17 cellular contexts compared by ENCODE assay signal in the genomic region with DNA sequence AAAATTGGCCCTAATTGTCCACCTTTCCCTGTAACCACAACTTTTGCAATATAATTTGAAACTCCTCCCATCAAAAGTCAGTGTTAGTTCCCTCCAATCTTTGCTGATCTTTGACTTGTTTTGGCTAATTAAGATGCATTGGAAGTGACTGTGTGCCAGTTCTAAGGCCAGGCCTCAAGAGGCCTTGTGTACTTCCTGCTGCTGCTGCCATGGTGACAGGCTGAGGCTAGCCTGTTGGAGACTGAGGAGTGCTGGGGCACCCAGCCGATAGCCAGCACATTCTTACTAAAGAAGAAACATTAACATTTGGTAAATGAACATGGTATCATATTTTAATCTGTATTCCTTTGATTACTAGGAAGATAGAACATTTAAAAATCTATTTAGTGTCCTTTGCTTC.
A peak's percentile ranks its signal among the peaks of the same experiment; 100 is the strongest.
DNase-seq lines count a peak whose midpoint lies in the region; ATAC-seq, FAIRE-seq and TF ChIP-seq lines count a peak whose summit lies in the region.
"Had no signal": no experiment of that assay in that cellular context is flagged by ENCODE, and none has a peak within 500 bp of the region (broad histone marks: within the 10 kb centered on the region; RNA-seq: fewer than 3 reads in every experiment).

No MANE protein-coding gene starts in this region.

- no peaks in the 10 kb centered on the region for H3K9me3 ChIP-seq in neural progenitor cell (ENCODE audit: low read depth)

- no peaks in the 10 kb centered on the region for H3K36me3 Mint-ChIP-seq in activated CD4-positive, alpha-beta T cell treated with anti-CD3 and anti-CD28 coated beads for 36 hours (ENCODE audit: low read depth)
- H3K36me3 Mint-ChIP-seq in activated CD4-positive, alpha-beta T cell treated with anti-CD3 and anti-CD28 coated beads, Interleukin-2, amount 10 ng/mL, durations not matched to agents 7 days and 5 days (ENCODE audit: low read depth): no peaks in the 10 kb centered on the region
- no peaks in the 10 kb centered on the region for H3K36me3 Mint-ChIP-seq in neural progenitor cell
- H3K36me3 Mint-ChIP-seq in activated CD4-positive, alpha-beta memory T cell treated with anti-CD3 and anti-CD28 coated beads for 36 hours: no peaks in the 10 kb centered on the region
- H3K36me3 Mint-ChIP-seq: type B pancreatic cell had no signal

- DNase-seq in activated CD4-positive, alpha-beta T cell treated with anti-CD3 and anti-CD28 coated beads for 36 hours: no peak
- DNase-seq in activated CD4-positive, alpha-beta T cell treated with anti-CD3 and anti-CD28 coated beads, Interleukin-2, amount 10 ng/mL, durations not matched to agents 7 days and 5 days: no peak
- DNase-seq in NCI-H2029 treated with DMSO at 0.1 percent for 48 hours (lab: John Stamatoyannopoulos, UW): peak; percentile 56
- peak; percentile 30 for DNase-seq in bronchial epithelial cell (ENCODE audit: low read depth)
- no peak for DNase-seq in neural progenitor cell (ENCODE audit: low spot score)
- no peak for DNase-seq in C1 segment of cervical spinal cord (lab: John Stamatoyannopoulos, UW)
- DNase-seq in activated CD4-positive, alpha-beta memory T cell treated with anti-CD3 and anti-CD28 coated beads for 36 hours: no peak
- DNase-seq: activated naive CD8-positive, alpha-beta T cell treated with anti-CD3 and anti-CD28 coated beads for 36 hours; cerebellar nuclear complex; erythroblast; left ventricle myocardium superior; NCI-H1694; retina had no signal

- H3K27me3 ChIP-seq in bronchial epithelial cell (ENCODE audit: control insufficient read depth, insufficient read depth, low read length) (no peaks in the 10 kb centered on the region), neural progenitor cell (no peaks in the 10 kb centered on the region)

- no peak overlapping the region for H3K4me3 ChIP-seq in bronchial epithelial cell (ENCODE audit: low read depth, low read length)
- no peak overlapping the region for H3K4me3 ChIP-seq in neural progenitor cell

- no peak overlapping the region for H3K27ac ChIP-seq in neural progenitor cell

- peak; percentile 39 for ATAC-seq in activated CD4-positive, alpha-beta T cell treated with anti-CD3 and anti-CD28 coated beads for 36 hours
- no peak for ATAC-seq in HG03457 (IDR thresholded peaks at IDR 0.05; ENCODE audit: unreplicated experiment)
- ATAC-seq: left ventricle myocardium superior, SK-N-SH treated with all-trans-retinoic acid at 6 μM for 48 hours had no signal

- no peak overlapping the region for H3K9ac ChIP-seq in neural progenitor cell

- intact Hi-C loops in activated CD4-positive, alpha-beta T cell treated with anti-CD3 and anti-CD28 coated beads for 36 hours (cut with DNase I, micrococcal nuclease): no loop called here
- intact Hi-C loops in activated CD4-positive, alpha-beta memory T cell treated with anti-CD3 and anti-CD28 coated beads for 36 hours (cut with micrococcal nuclease): no loop called here

- H3K4me1 Mint-ChIP-seq in activated CD4-positive, alpha-beta T cell treated with anti-CD3 and anti-CD28 coated beads for 36 hours: no peaks in the 10 kb centered on the region
- no peaks in the 10 kb centered on the region for H3K4me1 Mint-ChIP-seq in activated CD4-positive, alpha-beta T cell treated with anti-CD3 and anti-CD28 coated beads, Interleukin-2, amount 10 ng/mL, durations not matched to agents 7 days and 5 days
- peaks cover 17% of the 10 kb centered on the region for H3K4me1 Mint-ChIP-seq in neural progenitor cell
- no peaks in the 10 kb centered on the region for H3K4me1 Mint-ChIP-seq in activated CD4-positive, alpha-beta memory T cell treated with anti-CD3 and anti-CD28 coated beads for 36 hours (ENCODE audit: low read depth)
- H3K4me1 Mint-ChIP-seq: activated naive CD8-positive, alpha-beta T cell treated with anti-CD3 and anti-CD28 coated beads for 36 hours; nephron had no signal

- H3F3A ChIP-seq in neural progenitor cell (ENCODE audit: low read depth): no peaks in the 10 kb centered on the region

- H3K36me3 ChIP-seq in bronchial epithelial cell (ENCODE audit: control insufficient read depth, insufficient read depth, low read length) (no peaks in the 10 kb centered on the region), neural progenitor cell (no peaks in the 10 kb centered on the region)

- FAIRE-seq in bronchial epithelial cell (lab: Jason Lieb, UNC): no peak

- POLR2A ChIA-PET in activated CD4-positive, alpha-beta T cell treated with anti-CD3 and anti-CD28 coated beads for 36 hours (lab: Charles Lee): no interaction called here
- POLR2A ChIA-PET in activated CD4-positive, alpha-beta T cell treated with anti-CD3 and anti-CD28 coated beads, Interleukin-2, amount 10 ng/mL, durations not matched to agents 7 days and 5 days (lab: Charles Lee): no interaction called here
- POLR2A ChIA-PET in activated CD4-positive, alpha-beta memory T cell treated with anti-CD3 and anti-CD28 coated beads for 36 hours (lab: Charles Lee): no interaction called here

- H3K79me2 ChIP-seq in neural progenitor cell (ENCODE audit: low read depth): no peaks in the 10 kb centered on the region

- TF ChIP-seq CTCF in bronchial epithelial cell (IDR thresholded peaks at IDR 0.05; ENCODE audit: insufficient read depth, low read length, severe bottlenecking) (no peak), neural progenitor cell (IDR thresholded peaks at IDR 0.05) (no peak)

- no peaks in the 10 kb centered on the region for H3K9me3 Mint-ChIP-seq in activated CD4-positive, alpha-beta T cell treated with anti-CD3 and anti-CD28 coated beads for 36 hours (ENCODE audit: low read depth)
- H3K9me3 Mint-ChIP-seq in activated CD4-positive, alpha-beta T cell treated with anti-CD3 and anti-CD28 coated beads, Interleukin-2, amount 10 ng/mL, durations not matched to agents 7 days and 5 days: no peaks in the 10 kb centered on the region
- peaks cover 10% of the 10 kb centered on the region for H3K9me3 Mint-ChIP-seq in neural progenitor cell
- peaks cover 5% of the 10 kb centered on the region for H3K9me3 Mint-ChIP-seq in activated CD4-positive, alpha-beta memory T cell treated with anti-CD3 and anti-CD28 coated beads for 36 hours
- H3K9me3 Mint-ChIP-seq: activated naive CD8-positive, alpha-beta T cell treated with anti-CD3 and anti-CD28 coated beads for 36 hours had no signal

- H4K20me1 ChIP-seq in neural progenitor cell (ENCODE audit: low read depth): no peaks in the 10 kb centered on the region

- H3K27ac Mint-ChIP-seq in activated CD4-positive, alpha-beta T cell treated with anti-CD3 and anti-CD28 coated beads for 36 hours: no peak overlapping the region
- H3K27ac Mint-ChIP-seq in activated CD4-positive, alpha-beta T cell treated with anti-CD3 and anti-CD28 coated beads, Interleukin-2, amount 10 ng/mL, durations not matched to agents 7 days and 5 days: no peak overlapping the region
- no peak overlapping the region for H3K27ac Mint-ChIP-seq in neural progenitor cell
- H3K27ac Mint-ChIP-seq in activated CD4-positive, alpha-beta memory T cell treated with anti-CD3 and anti-CD28 coated beads for 36 hours: no peak overlapping the region
- H3K27ac Mint-ChIP-seq: activated naive CD8-positive, alpha-beta T cell treated with anti-CD3 and anti-CD28 coated beads for 36 hours; nephron; type B pancreatic cell had no signal

- no peak overlapping the region for H3K4me2 ChIP-seq in neural progenitor cell

- peak overlapping the region; percentile 45 for H2AFZ ChIP-seq in neural progenitor cell (replicated peaks)

- no peaks in the 10 kb centered on the region for H3K4me1 ChIP-seq in neural progenitor cell

- CTCF ChIA-PET in activated CD4-positive, alpha-beta T cell treated with anti-CD3 and anti-CD28 coated beads for 36 hours (lab: Charles Lee): no interaction called here
- CTCF ChIA-PET in activated CD4-positive, alpha-beta T cell treated with anti-CD3 and anti-CD28 coated beads, Interleukin-2, amount 10 ng/mL, durations not matched to agents 7 days and 5 days (lab: Charles Lee): interaction anchor here (0.6 kb wide), 1 partner anchor 27 kb away, joined by 3 read pairs; no protein-coding TSS in a partner anchor
- CTCF ChIA-PET in activated CD4-positive, alpha-beta memory T cell treated with anti-CD3 and anti-CD28 coated beads for 36 hours (lab: Charles Lee): no interaction called here

- no peaks in the 10 kb centered on the region for H3K27me3 Mint-ChIP-seq in activated CD4-positive, alpha-beta T cell treated with anti-CD3 and anti-CD28 coated beads for 36 hours
- no peaks in the 10 kb centered on the region for H3K27me3 Mint-ChIP-seq in activated CD4-positive, alpha-beta T cell treated with anti-CD3 and anti-CD28 coated beads, Interleukin-2, amount 10 ng/mL, durations not matched to agents 7 days and 5 days
- H3K27me3 Mint-ChIP-seq in neural progenitor cell (ENCODE audit: insufficient read depth, low read depth): peaks cover 5% of the 10 kb centered on the region
- no peaks in the 10 kb centered on the region for H3K27me3 Mint-ChIP-seq in activated CD4-positive, alpha-beta memory T cell treated with anti-CD3 and anti-CD28 coated beads for 36 hours
- H3K27me3 Mint-ChIP-seq: activated naive CD8-positive, alpha-beta T cell treated with anti-CD3 and anti-CD28 coated beads for 36 hours had no signal

- no peak overlapping the region for H3K4me3 Mint-ChIP-seq in activated CD4-positive, alpha-beta T cell treated with anti-CD3 and anti-CD28 coated beads for 36 hours
- H3K4me3 Mint-ChIP-seq in activated CD4-positive, alpha-beta T cell treated with anti-CD3 and anti-CD28 coated beads, Interleukin-2, amount 10 ng/mL, durations not matched to agents 7 days and 5 days: no peak overlapping the region
- H3K4me3 Mint-ChIP-seq in neural progenitor cell: no peak overlapping the region
- H3K4me3 Mint-ChIP-seq in activated CD4-positive, alpha-beta memory T cell treated with anti-CD3 and anti-CD28 coated beads for 36 hours: no peak overlapping the region
- H3K4me3 Mint-ChIP-seq: activated naive CD8-positive, alpha-beta T cell treated with anti-CD3 and anti-CD28 coated beads for 36 hours; nephron; type B pancreatic cell had no signal

Comparison
In these comparisons a context has a peak if more than half of its experiments do, and no peak if none do; other contexts are left out.
1. DNase-seq: peak in NCI-H2029 treated with DMSO at 0.1 percent for 48 hours (single experiment) and bronchial epithelial cell (single experiment); none in activated CD4-positive, alpha-beta T cell treated with anti-CD3 and anti-CD28 coated beads for 36 hours (single experiment), activated CD4-positive, alpha-beta T cell treated with anti-CD3 and anti-CD28 coated beads, Interleukin-2, amount 10 ng/mL, durations not matched to agents 7 days and 5 days (single experiment), neural progenitor cell (single experiment), C1 segment of cervical spinal cord (0 of 14) and activated CD4-positive, alpha-beta memory T cell treated with anti-CD3 and anti-CD28 coated beads for 36 hours (single experiment).